ENCODE assay signal across 9 cellular contexts in the genomic region with DNA sequence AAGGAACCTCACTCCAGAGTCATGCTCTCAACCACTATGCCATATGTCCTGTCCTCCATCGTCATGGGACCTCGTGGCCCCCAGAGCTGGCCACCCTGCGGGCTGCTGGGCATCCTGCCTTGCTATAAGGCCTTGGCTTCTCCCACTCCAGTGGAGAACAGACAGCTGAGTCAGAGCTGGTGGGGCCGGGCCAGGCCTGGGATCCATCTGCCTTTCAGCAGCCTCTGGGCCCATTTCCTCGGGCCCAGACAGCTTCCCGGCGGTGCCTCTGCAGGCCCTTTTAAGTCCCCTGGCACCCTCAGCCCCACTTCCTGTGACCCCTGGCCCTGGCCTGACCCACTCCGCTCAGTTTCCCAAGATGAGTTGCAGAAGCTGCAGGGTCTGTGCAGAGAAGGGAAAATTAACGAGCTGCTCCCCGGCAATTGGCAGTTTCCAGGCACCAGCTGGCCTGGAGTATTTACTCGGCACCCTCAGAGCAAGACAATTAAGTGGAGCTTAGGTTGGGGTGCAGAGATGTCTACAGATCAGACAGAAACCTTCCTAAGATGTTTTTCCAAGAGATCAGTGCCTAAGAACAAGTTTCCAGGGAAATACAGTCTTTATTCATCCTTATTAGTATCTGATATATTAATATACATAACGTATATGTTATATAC.
A peak's percentile ranks its signal among the peaks of the same experiment; 100 is the strongest.
DNase-seq lines count a peak whose midpoint lies in the region; ATAC-seq, FAIRE-seq and TF ChIP-seq lines count a peak whose summit lies in the region.
"Had no signal": no experiment of that assay in that cellular context is flagged by ENCODE, and none has a peak within 500 bp of the region (broad histone marks: within the 10 kb centered on the region; RNA-seq: fewer than 3 reads in every experiment).

No MANE protein-coding gene starts in this region.

- POLR2A ChIA-PET in HepG2 (lab: Yijun Ruan, JAX) = no interaction called here

- H3K9ac ChIP-seq in liver (ENCODE audit: low read depth in 1 of 2, low read length in 2 of 2) (no peak overlapping the region), HepG2 (ENCODE audit: insufficient read depth, low read depth, low read length) (no peak overlapping the region)
- H3K9ac ChIP-seq: BLaER1 had no signal

- no peak for FAIRE-seq in HepG2 (lab: Jason Lieb, UNC)

- H3K4me3 ChIP-seq in liver (ENCODE audit: low read depth in 1 of 3, low read length in 3 of 3) (no peak overlapping the region), HepG2 (replicated peaks in 1 of 3; ENCODE audit: insufficient read depth in 1 of 3, low read depth in 2 of 3, low read length in 3 of 3) (no peak overlapping the region), epithelial cell of esophagus (ENCODE audit: low read length) (no peak overlapping the region)
- H3K4me3 ChIP-seq: BLaER1 had no signal

- H4K20me1 ChIP-seq in HepG2 (ENCODE audit: insufficient read depth, low read length) = no peaks in the 10 kb centered on the region
- H4K20me1 ChIP-seq: BLaER1 had no signal

- 79% methylated on average over 12 of the region's 12 CpGs for WGBS in liver
- WGBS in HepG2 (ENCODE audit: low lambda C conversion rate) = 46% methylated on average over 11 of the region's 12 CpGs

- no peak overlapping the region for H2AFZ ChIP-seq in HepG2 (ENCODE audit: low read length)

- CTCF ChIA-PET in HepG2 (lab: Yijun Ruan, JAX; ENCODE audit: low intra/inter-chr PET ratio, low total read pairs) = no interaction called here

- H3K4me2 ChIP-seq in HepG2 (ENCODE audit: low read depth, low read length) = no peak overlapping the region
- H3K4me2 ChIP-seq: BLaER1 had no signal

- TF ChIP-seq RAD21 in liver (IDR thresholded peaks at IDR 0.05) (no peak), HepG2 (CRISPR knock-in tag; IDR thresholded peaks at IDR 0.05) (no peak)

- H3K27ac ChIP-seq in liver (ENCODE audit: low read depth in 1 of 2, low read length in 2 of 2) (peak overlapping the region in 1 of 2 donors; percentile 0), HepG2 (ENCODE audit: extremely low read length, insufficient read depth, low read length) (no peak overlapping the region)
- H3K27ac ChIP-seq: BLaER1 had no signal

- DNase-seq in HepG2 (ENCODE audit: low spot score) = no peak
- DNase-seq in epithelial cell of esophagus (ENCODE audit: low read depth) = peak; percentile 45
- peak; percentile 37 for DNase-seq in midbrain (lab: John Stamatoyannopoulos, UW)

- intact Hi-C loops in HepG2 (cut with micrococcal nuclease; ENCODE audit: unreplicated experiment) = no loop called here

- H3K79me2 ChIP-seq in HepG2 (ENCODE audit: insufficient read depth, low read length) = no peaks in the 10 kb centered on the region

- BruUV-seq in HepG2 (replicated peaks; lab: Mats Ljungman, UMichigan) = no TSS peak

- H3K4me1 ChIP-seq in liver (ENCODE audit: control insufficient read depth in 4 of 4, insufficient read depth in 4 of 4, low read length in 3 of 4) (peaks cover 0 to 2% (median 0%) of the 10 kb centered on the region in 4 donors), HepG2 (ENCODE audit: insufficient read depth, low read length) (no peaks in the 10 kb centered on the region)

- no peak for TF ChIP-seq POLR2A in HepG2 (IDR thresholded peaks at IDR 0.05; ENCODE audit: insufficient read depth in 1 of 2, low read depth in 2 of 2, low read length in 2 of 2)

- no peaks in the 10 kb centered on the region for H3K27me3 ChIP-seq in liver (ENCODE audit: control insufficient read depth in 4 of 4, insufficient read depth in 4 of 4, low read length in 3 of 4)
- H3K27me3 ChIP-seq in HepG2 (ENCODE audit: control insufficient read depth in 1 of 2, insufficient read depth in 2 of 2, low read length in 2 of 2) = peaks cover 0 to 10% of the 10 kb centered on the region in 2 experiments; a peak in 3 of 5 replicates
- H3K27me3 ChIP-seq: BLaER1 had no signal

- H3K9me3 ChIP-seq in liver (ENCODE audit: control insufficient read depth in 4 of 4, low read length in 3 of 4) (no peaks in the 10 kb centered on the region), HepG2 (ENCODE audit: low read length) (no peaks in the 10 kb centered on the region)
- H3K9me3 ChIP-seq: BLaER1 had no signal

- no peak for TF ChIP-seq CTCF in liver (IDR thresholded peaks at IDR 0.05; ENCODE audit: low read depth, low read length, missing input control)
- no peak for TF ChIP-seq CTCF in HepG2 (CRISPR knock-in tag; IDR thresholded peaks at IDR 0.05)
- TF ChIP-seq CTCF in epithelial cell of esophagus (IDR thresholded peaks at IDR 0.05; ENCODE audit: insufficient read depth, low read depth, low read length, missing control alignments) = no peak

- TF ChIP-seq EP300 in HepG2 (IDR thresholded peaks at IDR 0.05; ENCODE audit: low read depth in 2 of 2, low read length in 2 of 2) = no peak
- TF ChIP-seq EP300 in HepG2 (CRISPR knock-in tag; IDR thresholded peaks at IDR 0.05; ENCODE audit: borderline replicate concordance) = no peak

- H3K36me3 ChIP-seq in liver (ENCODE audit: control insufficient read depth in 4 of 4, insufficient read depth in 3 of 4, low read depth in 1 of 4, low read length in 3 of 4) (no peaks in the 10 kb centered on the region), HepG2 (replicated peaks in 1 of 2; ENCODE audit: control insufficient read depth in 1 of 2, insufficient read depth in 2 of 2, low read length in 2 of 2) (no peaks in the 10 kb centered on the region)
- H3K36me3 ChIP-seq: BLaER1 had no signal

- in situ Hi-C loops in HepG2 (cut with HindIII; ENCODE audit: extremely low pct_ligation_motif_present, low pct_unique_long_range_greater_than_20kb) = no loop called here

- no peak for ATAC-seq in HepG2
- no peak for ATAC-seq in HG03439 (IDR thresholded peaks at IDR 0.05; ENCODE audit: unreplicated experiment)
- no peak for ATAC-seq in HG02763 (IDR thresholded peaks at IDR 0.05; ENCODE audit: unreplicated experiment)
- ATAC-seq in HG03457 (IDR thresholded peaks at IDR 0.05; ENCODE audit: unreplicated experiment) = no peak
- ATAC-seq in HG03354 (IDR thresholded peaks at IDR 0.05; ENCODE audit: poor library complexity, severe bottlenecking, unreplicated experiment) = no peak

TF ChIP-seq in liver, 16 proteins besides CTCF, POLR2A, EP300 and RAD21 (continues in another document):
- TF ChIP-seq NR2F2 (IDR thresholded peaks at IDR 0.05) (peak; percentile 96), SP1 (IDR thresholded peaks at IDR 0.05) (no peak), RXRA (IDR thresholded peaks at IDR 0.05) (peak; percentile 25 to 65), MAX (IDR thresholded peaks at IDR 0.05) (no peak), HNF4G (IDR thresholded peaks at IDR 0.05) (no peak), TAF1 (conservative IDR thresholded peaks at IDR 0.05) (no peak), GABPA (IDR thresholded peaks at IDR 0.05 in 1 of 2, conservative IDR thresholded peaks at IDR 0.05 in 1 of 2) (no peak)

TF ChIP-seq in HepG2, 621 proteins besides CTCF, POLR2A, EP300 and RAD21 (continues in another document):
- no peak for TF ChIP-seq REPIN1 (CRISPR knock-in tag; IDR thresholded peaks at IDR 0.05; ENCODE audit: borderline replicate concordance, low read depth)
- TF ChIP-seq ZNF281 (CRISPR knock-in tag; IDR thresholded peaks at IDR 0.05; ENCODE audit: borderline replicate concordance) = no peak
- no peak for TF ChIP-seq PHF5A (CRISPR knock-in tag; IDR thresholded peaks at IDR 0.05; ENCODE audit: low read depth, unreplicated experiment)
- TF ChIP-seq ZNF710 (CRISPR knock-in tag; IDR thresholded peaks at IDR 0.05; ENCODE audit: borderline replicate concordance) = no peak
- TF ChIP-seq ZIK1 (CRISPR knock-in tag; IDR thresholded peaks at IDR 0.05; ENCODE audit: borderline replicate concordance, low read depth) = no peak
- TF ChIP-seq ZNF143 (CRISPR knock-in tag; IDR thresholded peaks at IDR 0.05) = no peak
- no peak for TF ChIP-seq POLR2G (IDR thresholded peaks at IDR 0.05; ENCODE audit: low read depth, low read length)
